ENCODE assay signal across 8 cellular contexts in the genomic region with DNA sequence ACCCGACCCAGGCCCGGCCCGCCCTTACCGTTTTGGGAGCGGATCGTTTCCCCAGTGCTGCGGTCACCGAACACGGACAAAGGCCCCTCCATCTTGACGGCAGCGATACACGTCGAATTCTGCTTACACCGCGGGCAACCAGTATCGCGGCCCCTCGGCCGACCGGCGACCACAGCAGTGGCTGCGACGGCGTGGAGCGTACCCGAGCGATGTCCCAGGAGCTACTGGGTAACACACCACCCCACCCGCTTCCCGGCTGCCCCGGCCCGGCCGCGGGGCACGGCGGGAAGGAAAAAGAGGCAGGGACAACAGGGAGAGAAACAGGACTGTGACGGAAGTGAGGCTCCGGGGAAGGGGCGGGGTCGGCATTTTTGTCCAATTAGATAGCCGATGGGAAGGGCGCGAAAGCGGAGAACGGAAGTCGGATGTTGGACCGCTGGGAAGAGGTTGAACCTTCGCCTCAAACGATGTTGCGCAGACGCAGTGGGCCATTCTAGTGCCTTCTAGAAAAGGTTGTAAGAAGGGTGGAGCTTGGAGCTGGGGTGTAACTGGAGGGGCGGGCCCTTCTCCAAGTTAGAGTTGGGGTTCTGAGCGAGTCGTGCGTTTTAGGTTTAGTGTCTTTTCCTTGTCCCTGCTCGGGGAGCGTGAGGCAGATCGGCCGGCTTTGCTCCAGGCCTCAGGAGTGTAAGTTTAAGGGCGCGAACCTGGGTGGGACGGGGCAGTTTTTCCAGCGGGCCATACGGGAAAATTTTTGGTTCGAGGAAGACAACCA. TPM values are rescaled to one million over a fixed set of nuclear protein-coding genes. Genes with fewer than 3 reads are reported as not detected.
A peak's percentile ranks its signal among the peaks of the same experiment; 100 is the strongest.
DNase-seq lines count a peak whose midpoint lies in the region; ATAC-seq and TF ChIP-seq lines count a peak whose summit lies in the region.

A gene (minus strand): TSS at position 226 of the 772 bp plus-strand sequence. CDS start 134 bp downstream, at position 92.

- H3K27ac ChIP-seq in BLaER1 (peak within 1 kb of the TSS; percentile 97), coronary artery (peak within 1 kb of the TSS; percentile 91 to 93), layer of hippocampus (ENCODE audit: low read depth, low read length) (peak within 1 kb of the TSS; percentile 100)

- peaks cover 61% of the 10 kb centered on the region for H4K20me1 ChIP-seq in BLaER1

- peak within 1 kb of the TSS; percentile 99 for H3K9ac ChIP-seq in BLaER1

- H3K4me1 ChIP-seq in BLaER1 = peaks cover 38% of the 10 kb centered on the region

- no peaks in the 10 kb centered on the region for H3K9me3 ChIP-seq in BLaER1

- H3K4me3 ChIP-seq in BLaER1 (peak within 1 kb of the TSS; percentile 99), coronary artery (peak within 1 kb of the TSS; percentile 95)

- peaks cover 58% of the 10 kb centered on the region for H3K36me3 ChIP-seq in BLaER1

- no peaks in the 10 kb centered on the region for H3K27me3 ChIP-seq in BLaER1
- H3K27me3 ChIP-seq in layer of hippocampus (ENCODE audit: control insufficient read depth, insufficient read depth, low read length) = no peaks in the 10 kb centered on the region

- ATAC-seq in GM19328 (IDR thresholded peaks at IDR 0.05; ENCODE audit: unreplicated experiment) (peak; percentile 74), HG03520 (IDR thresholded peaks at IDR 0.05; ENCODE audit: unreplicated experiment) (peak; percentile 63)

- no peak for TF ChIP-seq CTCF in coronary artery (IDR thresholded peaks at IDR 0.05)

- no peaks in the 10 kb centered on the region for H3K27me3 Mint-ChIP-seq in activated CD4-positive, alpha-beta T cell treated with anti-CD3 and anti-CD28 coated beads, Interleukin-2, amount 10 ng/mL, durations not matched to agents 7 days and 5 days

- POLR2A ChIA-PET in activated CD4-positive, alpha-beta T cell treated with anti-CD3 and anti-CD28 coated beads, Interleukin-2, amount 10 ng/mL, durations not matched to agents 7 days and 5 days (lab: Charles Lee) = interaction anchor here (0.6 to 1.7 kb wide), 7 partner anchors 28 to 682 kb away, joined by 3 to 6 read pairs (median 4); a partner anchor contains a TSS

- H3K4me3 Mint-ChIP-seq in activated CD4-positive, alpha-beta T cell treated with anti-CD3 and anti-CD28 coated beads, Interleukin-2, amount 10 ng/mL, durations not matched to agents 7 days and 5 days = peak within 1 kb of the TSS; percentile 100

- H3K4me2 ChIP-seq in BLaER1 = peak within 1 kb of the TSS; percentile 97

- H3K36me3 Mint-ChIP-seq in activated CD4-positive, alpha-beta T cell treated with anti-CD3 and anti-CD28 coated beads, Interleukin-2, amount 10 ng/mL, durations not matched to agents 7 days and 5 days (ENCODE audit: low read depth) = peaks cover 71% of the 10 kb centered on the region

- H3K4me1 Mint-ChIP-seq in activated CD4-positive, alpha-beta T cell treated with anti-CD3 and anti-CD28 coated beads, Interleukin-2, amount 10 ng/mL, durations not matched to agents 7 days and 5 days = peaks cover 57% of the 10 kb centered on the region

- CTCF ChIA-PET in activated CD4-positive, alpha-beta T cell treated with anti-CD3 and anti-CD28 coated beads, Interleukin-2, amount 10 ng/mL, durations not matched to agents 7 days and 5 days (lab: Charles Lee) = interaction anchor here (0.7 to 1.9 kb wide), 10 partner anchors 7 to 98 kb away, joined by 3 to 5 read pairs (median 4); no protein-coding TSS in a partner anchor

- DNase-seq in NCI-H69 (lab: John Stamatoyannopoulos, UW) = peak; percentile 100
- peak; percentile 100 for DNase-seq in activated CD4-positive, alpha-beta T cell treated with anti-CD3 and anti-CD28 coated beads, Interleukin-2, amount 10 ng/mL, durations not matched to agents 7 days and 5 days
- peak; percentile 99 for DNase-seq in coronary artery (ENCODE audit: low spot score)
- DNase-seq in stimulated activated CD4-positive, alpha-beta T cell treated with anti-CD3 and anti-CD28 coated beads, Interleukin-1b, Interleukin-23, amount 100 ng/mL, for 4 hours (ENCODE audit: low read depth in 2 of 2) = peak; percentile 96 to 98

- peak within 1 kb of the TSS; percentile 99 for H3K27ac Mint-ChIP-seq in activated CD4-positive, alpha-beta T cell treated with anti-CD3 and anti-CD28 coated beads, Interleukin-2, amount 10 ng/mL, durations not matched to agents 7 days and 5 days

- no peaks in the 10 kb centered on the region for H3K9me3 Mint-ChIP-seq in activated CD4-positive, alpha-beta T cell treated with anti-CD3 and anti-CD28 coated beads, Interleukin-2, amount 10 ng/mL, durations not matched to agents 7 days and 5 days

RNA-seq across cellular contexts. Expression of the gene that starts here (rescaled TPM):
- total RNA-seq in activated CD4-positive, alpha-beta T cell treated with anti-CD3 and anti-CD28 coated beads, Interleukin-2, amount 10 ng/mL, durations not matched to agents 7 days and 5 days = 100 to 1,000 TPM; 192 to 209 TPM

Comparison
In these comparisons a context has a peak if more than half of its experiments do, and no peak if none do; other contexts are left out.
1. Peak in every context shown above with its lines: DNase-seq, ATAC-seq, H3K4me3 ChIP-seq and H3K27ac ChIP-seq.